Comparison of ENCODE assay signal across 1 cellular context in genomic region chr4:82372874-82373815, GRCh38.
TF ChIP-seq lines count a peak whose summit lies in the region.

No MANE protein-coding gene starts in this region.

TF ChIP-seq in WTC11, 78 proteins besides CTCF, POLR2A, EP300 and RAD21 (continued from another document and continues in another):
- no peak for TF ChIP-seq AFF4 (CRISPR knock-in tag; IDR thresholded peaks at IDR 0.05; ENCODE audit: borderline replicate concordance)
- no peak for TF ChIP-seq NR3C1 (CRISPR knock-in tag; conservative IDR thresholded peaks at IDR 0.05; ENCODE audit: low read depth)
- TF ChIP-seq, protein P1, sequence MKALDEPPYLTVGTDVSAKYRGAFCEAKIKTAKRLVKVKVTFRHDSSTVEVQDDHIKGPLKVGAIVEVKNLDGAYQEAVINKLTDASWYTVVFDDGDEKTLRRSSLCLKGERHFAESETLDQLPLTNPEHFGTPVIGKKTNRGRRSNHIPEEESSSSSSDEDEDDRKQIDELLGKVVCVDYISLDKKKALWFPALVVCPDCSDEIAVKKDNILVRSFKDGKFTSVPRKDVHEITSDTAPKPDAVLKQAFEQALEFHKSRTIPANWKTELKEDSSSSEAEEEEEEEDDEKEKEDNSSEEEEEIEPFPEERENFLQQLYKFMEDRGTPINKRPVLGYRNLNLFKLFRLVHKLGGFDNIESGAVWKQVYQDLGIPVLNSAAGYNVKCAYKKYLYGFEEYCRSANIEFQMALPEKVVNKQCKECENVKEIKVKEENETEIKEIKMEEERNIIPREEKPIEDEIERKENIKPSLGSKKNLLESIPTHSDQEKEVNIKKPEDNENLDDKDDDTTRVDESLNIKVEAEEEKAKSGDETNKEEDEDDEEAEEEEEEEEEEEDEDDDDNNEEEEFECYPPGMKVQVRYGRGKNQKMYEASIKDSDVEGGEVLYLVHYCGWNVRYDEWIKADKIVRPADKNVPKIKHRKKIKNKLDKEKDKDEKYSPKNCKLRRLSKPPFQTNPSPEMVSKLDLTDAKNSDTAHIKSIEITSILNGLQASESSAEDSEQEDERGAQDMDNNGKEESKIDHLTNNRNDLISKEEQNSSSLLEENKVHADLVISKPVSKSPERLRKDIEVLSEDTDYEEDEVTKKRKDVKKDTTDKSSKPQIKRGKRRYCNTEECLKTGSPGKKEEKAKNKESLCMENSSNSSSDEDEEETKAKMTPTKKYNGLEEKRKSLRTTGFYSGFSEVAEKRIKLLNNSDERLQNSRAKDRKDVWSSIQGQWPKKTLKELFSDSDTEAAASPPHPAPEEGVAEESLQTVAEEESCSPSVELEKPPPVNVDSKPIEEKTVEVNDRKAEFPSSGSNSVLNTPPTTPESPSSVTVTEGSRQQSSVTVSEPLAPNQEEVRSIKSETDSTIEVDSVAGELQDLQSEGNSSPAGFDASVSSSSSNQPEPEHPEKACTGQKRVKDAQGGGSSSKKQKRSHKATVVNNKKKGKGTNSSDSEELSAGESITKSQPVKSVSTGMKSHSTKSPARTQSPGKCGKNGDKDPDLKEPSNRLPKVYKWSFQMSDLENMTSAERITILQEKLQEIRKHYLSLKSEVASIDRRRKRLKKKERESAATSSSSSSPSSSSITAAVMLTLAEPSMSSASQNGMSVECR (CRISPR knock-in tag; IDR thresholded peaks at IDR 0.05; ENCODE audit: borderline replicate concordance), result peak; percentile 68; the same call in 1 of the 2 replicates
- 0 out of 2 replicates have a peak, but pooled peaks have one; percentile 18 for TF ChIP-seq SMAD4 (CRISPR knock-in tag; IDR thresholded peaks at IDR 0.05)
- TF ChIP-seq FOXP1 (CRISPR knock-in tag; IDR thresholded peaks at IDR 0.05; ENCODE audit: borderline replicate concordance), result peak; percentile 73; the same call in 1 of the 2 replicates
- TF ChIP-seq CBFB (CRISPR knock-in tag; IDR thresholded peaks at IDR 0.05; ENCODE audit: low read depth), result no peak
- TF ChIP-seq E2F5 (CRISPR knock-in tag; IDR thresholded peaks at IDR 0.05), result no peak
- TF ChIP-seq, protein P2, sequence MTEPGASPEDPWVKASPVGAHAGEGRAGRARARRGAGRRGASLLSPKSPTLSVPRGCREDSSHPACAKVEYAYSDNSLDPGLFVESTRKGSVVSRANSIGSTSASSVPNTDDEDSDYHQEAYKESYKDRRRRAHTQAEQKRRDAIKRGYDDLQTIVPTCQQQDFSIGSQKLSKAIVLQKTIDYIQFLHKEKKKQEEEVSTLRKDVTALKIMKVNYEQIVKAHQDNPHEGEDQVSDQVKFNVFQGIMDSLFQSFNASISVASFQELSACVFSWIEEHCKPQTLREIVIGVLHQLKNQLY (CRISPR knock-in tag; IDR thresholded peaks at IDR 0.05), result no peak
- TF ChIP-seq KAT7 (CRISPR knock-in tag; IDR thresholded peaks at IDR 0.05; ENCODE audit: borderline replicate concordance), result peak; percentile 64; the same call in 1 of the 2 replicates
- no peak for TF ChIP-seq SP1 (CRISPR knock-in tag; conservative IDR thresholded peaks at IDR 0.05)
- TF ChIP-seq FOXK1 (CRISPR knock-in tag; IDR thresholded peaks at IDR 0.05), result 0 out of 2 replicates have a peak, but pooled peaks have one; percentile 5
- TF ChIP-seq, protein P3, sequence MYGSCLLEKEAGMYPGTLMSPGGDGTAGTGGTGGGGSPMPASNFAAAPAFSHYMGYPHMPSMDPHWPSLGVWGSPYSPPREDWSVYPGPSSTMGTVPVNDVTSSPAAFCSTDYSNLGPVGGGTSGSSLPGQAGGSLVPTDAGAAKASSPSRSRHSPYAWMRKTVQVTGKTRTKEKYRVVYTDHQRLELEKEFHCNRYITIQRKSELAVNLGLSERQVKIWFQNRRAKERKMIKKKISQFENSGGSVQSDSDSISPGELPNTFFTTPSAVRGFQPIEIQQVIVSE (CRISPR knock-in tag; IDR thresholded peaks at IDR 0.05; ENCODE audit: borderline replicate concordance), result no peak
- TF ChIP-seq SOX15 (CRISPR knock-in tag; IDR thresholded peaks at IDR 0.05), result no peak
- TF ChIP-seq ZNF671 (CRISPR knock-in tag; IDR thresholded peaks at IDR 0.05), result peak; percentile 77; the same call in 1 of the 2 replicates
- no peak; the same call in 1 of the 2 replicates for TF ChIP-seq MYBL2 (CRISPR knock-in tag; IDR thresholded peaks at IDR 0.05)
- peak; percentile 55; the same call in 1 of the 2 replicates for TF ChIP-seq TEAD4 (CRISPR knock-in tag; IDR thresholded peaks at IDR 0.05)
- TF ChIP-seq, protein P4, sequence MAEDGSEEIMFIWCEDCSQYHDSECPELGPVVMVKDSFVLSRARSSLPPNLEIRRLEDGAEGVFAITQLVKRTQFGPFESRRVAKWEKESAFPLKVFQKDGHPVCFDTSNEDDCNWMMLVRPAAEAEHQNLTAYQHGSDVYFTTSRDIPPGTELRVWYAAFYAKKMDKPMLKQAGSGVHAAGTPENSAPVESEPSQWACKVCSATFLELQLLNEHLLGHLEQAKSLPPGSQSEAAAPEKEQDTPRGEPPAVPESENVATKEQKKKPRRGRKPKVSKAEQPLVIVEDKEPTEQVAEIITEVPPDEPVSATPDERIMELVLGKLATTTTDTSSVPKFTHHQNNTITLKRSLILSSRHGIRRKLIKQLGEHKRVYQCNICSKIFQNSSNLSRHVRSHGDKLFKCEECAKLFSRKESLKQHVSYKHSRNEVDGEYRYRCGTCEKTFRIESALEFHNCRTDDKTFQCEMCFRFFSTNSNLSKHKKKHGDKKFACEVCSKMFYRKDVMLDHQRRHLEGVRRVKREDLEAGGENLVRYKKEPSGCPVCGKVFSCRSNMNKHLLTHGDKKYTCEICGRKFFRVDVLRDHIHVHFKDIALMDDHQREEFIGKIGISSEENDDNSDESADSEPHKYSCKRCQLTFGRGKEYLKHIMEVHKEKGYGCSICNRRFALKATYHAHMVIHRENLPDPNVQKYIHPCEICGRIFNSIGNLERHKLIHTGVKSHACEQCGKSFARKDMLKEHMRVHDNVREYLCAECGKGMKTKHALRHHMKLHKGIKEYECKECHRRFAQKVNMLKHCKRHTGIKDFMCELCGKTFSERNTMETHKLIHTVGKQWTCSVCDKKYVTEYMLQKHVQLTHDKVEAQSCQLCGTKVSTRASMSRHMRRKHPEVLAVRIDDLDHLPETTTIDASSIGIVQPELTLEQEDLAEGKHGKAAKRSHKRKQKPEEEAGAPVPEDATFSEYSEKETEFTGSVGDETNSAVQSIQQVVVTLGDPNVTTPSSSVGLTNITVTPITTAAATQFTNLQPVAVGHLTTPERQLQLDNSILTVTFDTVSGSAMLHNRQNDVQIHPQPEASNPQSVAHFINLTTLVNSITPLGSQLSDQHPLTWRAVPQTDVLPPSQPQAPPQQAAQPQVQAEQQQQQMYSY (CRISPR knock-in tag; IDR thresholded peaks at IDR 0.05), result no peak
- TF ChIP-seq NR1H2 (CRISPR knock-in tag; IDR thresholded peaks at IDR 0.05), result no peak
- 0 out of 2 replicates have a peak, but pooled peaks have one; percentile 45 for TF ChIP-seq RELA (CRISPR knock-in tag; IDR thresholded peaks at IDR 0.05; ENCODE audit: borderline replicate concordance)
- peak; percentile 67; the same call in 1 of the 2 replicates for TF ChIP-seq NFATC4 (CRISPR knock-in tag; IDR thresholded peaks at IDR 0.05)
- peak; percentile 35; the same call in 1 of the 2 replicates for TF ChIP-seq NFE2L1 (CRISPR knock-in tag; IDR thresholded peaks at IDR 0.05)
- no peak for TF ChIP-seq ETV6 (CRISPR knock-in tag; IDR thresholded peaks at IDR 0.05)
- TF ChIP-seq ZNF232 (CRISPR knock-in tag; IDR thresholded peaks at IDR 0.05), result no peak
- TF ChIP-seq MXD4 (CRISPR knock-in tag; IDR thresholded peaks at IDR 0.05; ENCODE audit: borderline replicate concordance), result no peak
- TF ChIP-seq ELF4 (CRISPR knock-in tag; IDR thresholded peaks at IDR 0.05; ENCODE audit: low read depth), result no peak
- 0 out of 2 replicates have a peak, but pooled peaks have one; percentile 79 for TF ChIP-seq AR (CRISPR knock-in tag; IDR thresholded peaks at IDR 0.05)
- no peak for TF ChIP-seq OVOL2 (CRISPR knock-in tag; IDR thresholded peaks at IDR 0.05; ENCODE audit: borderline replicate concordance)
- TF ChIP-seq, protein P5, sequence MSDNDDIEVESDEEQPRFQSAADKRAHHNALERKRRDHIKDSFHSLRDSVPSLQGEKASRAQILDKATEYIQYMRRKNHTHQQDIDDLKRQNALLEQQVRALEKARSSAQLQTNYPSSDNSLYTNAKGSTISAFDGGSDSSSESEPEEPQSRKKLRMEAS (CRISPR knock-in tag; IDR thresholded peaks at IDR 0.05), result no peak; the same call in 1 of the 2 replicates
- no peak for TF ChIP-seq SMAD3 (CRISPR knock-in tag; IDR thresholded peaks at IDR 0.05; ENCODE audit: borderline replicate concordance)
- no peak for TF ChIP-seq ZBTB21 (CRISPR knock-in tag; IDR thresholded peaks at IDR 0.05; ENCODE audit: borderline replicate concordance)
- TF ChIP-seq E2F4 (CRISPR knock-in tag; IDR thresholded peaks at IDR 0.05; ENCODE audit: borderline replicate concordance, low read depth), result peak; percentile 75; the same call in 1 of the 2 replicates
- 0 out of 2 replicates have a peak, but pooled peaks have one; percentile 5 for TF ChIP-seq HMGXB4 (CRISPR knock-in tag; IDR thresholded peaks at IDR 0.05)
- peak; percentile 74; the same call in 1 of the 2 replicates for TF ChIP-seq JUN (CRISPR knock-in tag; IDR thresholded peaks at IDR 0.05)
- no peak for TF ChIP-seq USF2 (CRISPR knock-in tag; IDR thresholded peaks at IDR 0.05)
